Comparison of ENCODE assay signal across 13 cellular contexts in genomic region chr17:44121206-44121605, GRCh38. TPM values are rescaled to one million over a fixed set of nuclear protein-coding genes. Genes with fewer than 3 reads are reported as not detected.
DNase-seq lines count a peak whose midpoint lies in the region; ATAC-seq and TF ChIP-seq lines count a peak whose summit lies in the region.
"Had no signal": no experiment of that assay in that cellular context is flagged by ENCODE, and none has a peak within 500 bp of the region (broad histone marks: within the 10 kb centered on the region; RNA-seq: fewer than 3 reads in every experiment).

No MANE protein-coding gene starts in this region.

- DNase-seq in CD4-positive, alpha-beta memory T cell, result no peak
- no peak for DNase-seq in effector memory CD8-positive, alpha-beta T cell
- DNase-seq in osteoblast (ENCODE audit: insufficient read length, low spot score, missing footprints), result peak; percentile 69
- DNase-seq in NK-92 treated with Interleukin-12 subunit alpha and Interleukin-12 subunit beta, amount 100 ng/mL, for 24 hours (lab: John Stamatoyannopoulos, UW), result no peak
- no peak for DNase-seq in prostate gland (ENCODE audit: low spot score)
- no peak for DNase-seq in NCI-H345 treated with DMSO at 0.1 percent for 48 hours (lab: John Stamatoyannopoulos, UW; ENCODE audit: unreplicated experiment)
- DNase-seq: activated CD8-positive, alpha-beta memory T cell treated with anti-CD3 and anti-CD28 coated beads for 24 hours; DMS79 treated with DMSO at 0.1 percent for 48 hours; NCI-H526 treated with DMSO at 0.1 percent for 48 hours had no signal

- TF ChIP-seq POLR2A in prostate gland (IDR thresholded peaks at IDR 0.05), result no peak

- H3K4me2 ChIP-seq in osteoblast (ENCODE audit: insufficient read depth, low read length), result no peak overlapping the region

- H3K27ac Mint-ChIP-seq in CD4-positive, alpha-beta memory T cell, result peak overlapping the region in 6 of 7 donors; percentile 94 to 97 (median 96)
- peak overlapping the region in 2 of 3 donors; percentile 91 for H3K27ac Mint-ChIP-seq in IgD-negative memory B cell
- peak overlapping the region; percentile 93 to 95 for H3K27ac Mint-ChIP-seq in effector memory CD8-positive, alpha-beta T cell

- H3K4me1 ChIP-seq in CD4-positive, alpha-beta memory T cell (ENCODE audit: insufficient read depth, low read length), result peaks cover 30% of the 10 kb centered on the region
- H3K4me1 ChIP-seq in osteoblast (ENCODE audit: insufficient read depth, low read length) (peaks cover 15% of the 10 kb centered on the region), prostate gland (replicated peaks) (peaks cover 2% of the 10 kb centered on the region)

- H3K36me3 ChIP-seq in CD4-positive, alpha-beta memory T cell (ENCODE audit: insufficient read depth, low read length), result peaks cover 4% of the 10 kb centered on the region
- H3K36me3 ChIP-seq in osteoblast (ENCODE audit: insufficient read depth, low read length) (no peaks in the 10 kb centered on the region), prostate gland (no peaks in the 10 kb centered on the region)

- WGBS in prostate gland, result 38% methylated on average over 5 of the region's 5 CpGs

- no peak overlapping the region for H3K27ac ChIP-seq in CD4-positive, alpha-beta memory T cell (ENCODE audit: low read depth, low read length)
- H3K27ac ChIP-seq in osteoblast (ENCODE audit: low read depth, low read length), result no peak overlapping the region
- H3K27ac ChIP-seq in prostate gland, result no peak overlapping the region

- peaks cover 43% of the 10 kb centered on the region for H3K79me2 ChIP-seq in osteoblast (ENCODE audit: insufficient read depth, low read length)

- POLR2A ChIA-PET in CD4-positive, alpha-beta memory T cell (lab: Charles Lee; ENCODE audit: partially characterized antibody), result interaction anchor here (3.0 kb wide), 1 partner anchor 99 kb away, joined by 29 read pairs; the partner anchor contains the start of gene UBTF

- H3K27me3 ChIP-seq in CD4-positive, alpha-beta memory T cell (ENCODE audit: insufficient read depth, low read length), result no peaks in the 10 kb centered on the region
- H3K27me3 ChIP-seq in osteoblast (ENCODE audit: insufficient read depth, low read length), result no peaks in the 10 kb centered on the region
- no peaks in the 10 kb centered on the region for H3K27me3 ChIP-seq in prostate gland (replicated peaks; ENCODE audit: insufficient read depth)

- H3K9me3 ChIP-seq in CD4-positive, alpha-beta memory T cell (ENCODE audit: control insufficient read depth in 1 of 2, low read length in 2 of 2), result no peaks in the 10 kb centered on the region
- H3K9me3 ChIP-seq in osteoblast (ENCODE audit: low read depth, low read length) (no peaks in the 10 kb centered on the region), prostate gland (no peaks in the 10 kb centered on the region)

- H2AFZ ChIP-seq in osteoblast (ENCODE audit: low read length), result no peak overlapping the region

- peaks cover 8 to 18% of the 10 kb centered on the region in 2 donors for H3K36me3 Mint-ChIP-seq in CD4-positive, alpha-beta memory T cell
- peaks cover 1% of the 10 kb centered on the region for H3K36me3 Mint-ChIP-seq in IgD-negative memory B cell
- peaks cover 26% of the 10 kb centered on the region for H3K36me3 Mint-ChIP-seq in effector memory CD8-positive, alpha-beta T cell (ENCODE audit: insufficient read depth)

- no peaks in the 10 kb centered on the region for H3K27me3 Mint-ChIP-seq in CD4-positive, alpha-beta memory T cell
- no peaks in the 10 kb centered on the region for H3K27me3 Mint-ChIP-seq in IgD-negative memory B cell
- H3K27me3 Mint-ChIP-seq in effector memory CD8-positive, alpha-beta T cell, result no peaks in the 10 kb centered on the region

- H3K4me1 Mint-ChIP-seq in CD4-positive, alpha-beta memory T cell, result peaks cover 32 to 67% (median 47%) of the 10 kb centered on the region in 4 donors
- peaks cover 27 to 40% (median 29%) of the 10 kb centered on the region in 3 donors for H3K4me1 Mint-ChIP-seq in IgD-negative memory B cell
- H3K4me1 Mint-ChIP-seq in effector memory CD8-positive, alpha-beta T cell (ENCODE audit: low read depth in 2 of 2), result peaks cover 43 to 49% of the 10 kb centered on the region in 2 donors

- H3K4me3 ChIP-seq in CD4-positive, alpha-beta memory T cell (ENCODE audit: low read length in 2 of 2), result no peak overlapping the region
- H3K4me3 ChIP-seq in osteoblast (ENCODE audit: insufficient read depth, low read length), result no peak overlapping the region
- no peak overlapping the region for H3K4me3 ChIP-seq in prostate gland

- intact Hi-C loops in CD4-positive, alpha-beta memory T cell (cut with micrococcal nuclease), result loop anchor here (5.0 to 10.0 kb wide), 3 partner anchors 179 to 844 kb away; partner anchors contain the start of genes C1QL1 and PPY
- intact Hi-C loops in prostate gland (cut with DNase I), result no loop called here

- CTCF ChIA-PET in CD4-positive, alpha-beta memory T cell (lab: Charles Lee; ENCODE audit: partially characterized antibody), result interaction anchor here (0.6 to 0.7 kb wide), 2 partner anchors 43 to 210 kb away, joined by 3 read pairs; no protein-coding TSS in a partner anchor

- ATAC-seq in effector memory CD8-positive, alpha-beta T cell (replicated peaks), result no peak
- ATAC-seq in GM19467 (IDR thresholded peaks at IDR 0.05; ENCODE audit: unreplicated experiment), result no peak
- ATAC-seq: right cardiac atrium had no signal

- TF ChIP-seq CTCF in osteoblast (IDR thresholded peaks at IDR 0.05; ENCODE audit: extremely low read depth, low read depth, low read length) (no peak), prostate gland (IDR thresholded peaks at IDR 0.05) (no peak)

- H3K4me3 Mint-ChIP-seq in CD4-positive, alpha-beta memory T cell, result peak overlapping the region in 7 of 8 donors; percentile 73 to 94 (median 92)
- H3K4me3 Mint-ChIP-seq in IgD-negative memory B cell, result peak overlapping the region in 3 of 4 donors; percentile 8 to 89 (median 80)
- peak overlapping the region; percentile 89 to 92 for H3K4me3 Mint-ChIP-seq in effector memory CD8-positive, alpha-beta T cell

- H3K9me3 Mint-ChIP-seq in CD4-positive, alpha-beta memory T cell, result no peaks in the 10 kb centered on the region
- H3K9me3 Mint-ChIP-seq in IgD-negative memory B cell, result no peaks in the 10 kb centered on the region
- no peaks in the 10 kb centered on the region for H3K9me3 Mint-ChIP-seq in effector memory CD8-positive, alpha-beta T cell

- peaks cover 39% of the 10 kb centered on the region for H4K20me1 ChIP-seq in osteoblast (ENCODE audit: insufficient read depth, low read length)

RNA-seq across cellular contexts. Expression of gene HDAC5, which starts 2.2 kb away (rescaled TPM):
- total RNA-seq in CD4-positive, alpha-beta memory T cell, result 10 to 100 TPM; 71.4 to 74.2 TPM
- 10 to 100 TPM; 12.8 to 34.2 TPM for polyA plus RNA-seq in CD4-positive, alpha-beta memory T cell
- 49.5 TPM for polyA plus RNA-seq in IgD-negative memory B cell
- total RNA-seq in osteoblast (69.2 and 85.4 TPM in 2 replicates), prostate gland (100 to 1,000 TPM in 1 of 2 donors, 10 to 100 TPM in 1; 71.2 to 145 TPM)

RNA-seq across cellular contexts. Expression of gene HROB, which starts 20.5 kb away (rescaled TPM):
- under 1 TPM; 0.36 to 0.64 TPM for total RNA-seq in CD4-positive, alpha-beta memory T cell
- polyA plus RNA-seq in CD4-positive, alpha-beta memory T cell, result under 1 TPM; 0.25 to 0.43 TPM
- 0.24 TPM for polyA plus RNA-seq in IgD-negative memory B cell
- total RNA-seq in osteoblast (1.8 TPM in 2 replicates), prostate gland (1 to 10 TPM; 1.4 to 8.1 TPM)

RNA-seq across cellular contexts. Expression of gene ASB16, which starts 49.3 kb away (rescaled TPM):
- not detected for total RNA-seq in CD4-positive, alpha-beta memory T cell
- under 1 TPM in 1 of 2 donors, not detected in 1; 0.14 TPM for polyA plus RNA-seq in CD4-positive, alpha-beta memory T cell
- polyA plus RNA-seq in IgD-negative memory B cell, result not detected
- total RNA-seq in osteoblast, result not detected in 2 replicates
- total RNA-seq in prostate gland, result 1 to 10 TPM; 3.2 to 4.4 TPM
- polyA plus RNA-seq: keratinocyte had no signal

RNA-seq across cellular contexts. Expression of gene G6PC3, which starts 50.7 kb away (rescaled TPM):
- total RNA-seq in CD4-positive, alpha-beta memory T cell, result 10 to 100 TPM; 10.6 to 11.8 TPM
- 10 to 100 TPM; 15.6 to 17.9 TPM for polyA plus RNA-seq in CD4-positive, alpha-beta memory T cell
- polyA plus RNA-seq in IgD-negative memory B cell, result 22.5 TPM
- 19.7 and 23.5 TPM in 2 replicates for total RNA-seq in osteoblast
- total RNA-seq in prostate gland, result 10 to 100 TPM; 68.9 to 84.8 TPM

RNA-seq across cellular contexts. Expression of gene LSM12, which starts 54.7 kb away (rescaled TPM):
- total RNA-seq in CD4-positive, alpha-beta memory T cell, result 10 to 100 TPM; 35.3 to 37.4 TPM
- polyA plus RNA-seq in CD4-positive, alpha-beta memory T cell, result 10 to 100 TPM; 55.6 to 74.0 TPM
- 73.4 TPM for polyA plus RNA-seq in IgD-negative memory B cell
- total RNA-seq in osteoblast (59.0 and 65.4 TPM in 2 replicates), prostate gland (10 to 100 TPM; 30.0 to 45.2 TPM)
